ENCODE assay signal across 21 cellular contexts in the genomic region with DNA sequence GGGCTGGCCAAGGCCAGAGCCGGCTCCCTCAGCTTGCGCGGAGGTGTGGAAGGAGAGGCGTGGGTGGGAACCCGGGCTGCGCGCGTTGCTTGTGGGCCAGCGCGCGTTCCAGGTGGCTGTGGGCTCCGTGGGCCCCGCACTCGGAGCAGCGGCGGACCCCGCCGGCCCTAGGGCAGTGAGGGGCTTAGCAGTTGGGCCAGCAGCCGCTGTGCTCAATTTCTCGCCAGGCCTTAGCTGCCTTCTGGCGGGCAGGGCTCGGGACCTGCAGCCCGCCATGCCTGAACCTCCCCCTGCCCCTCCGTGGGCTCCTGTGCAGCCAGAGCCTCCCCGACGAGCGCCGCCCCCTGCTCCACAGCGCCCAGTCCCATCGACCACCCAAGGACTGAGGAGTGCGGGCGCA.
DNase-seq lines count a peak whose midpoint lies in the region; ATAC-seq, FAIRE-seq and TF ChIP-seq lines count a peak whose summit lies in the region.
"Had no signal": no experiment of that assay in that cellular context is flagged by ENCODE, and none has a peak within 500 bp of the region (broad histone marks: within the 10 kb centered on the region; RNA-seq: fewer than 3 reads in every experiment).

No MANE protein-coding gene starts in this region.

- peak overlapping the region in 1 of 2 experiments; percentile 83 for H3K14ac ChIP-seq in mesenchymal stem cell (ENCODE audit: low read length in 2 of 2)

- no TSS peak for BruUV-seq in HCT116 (replicated peaks; lab: Mats Ljungman, UMichigan)

- H3K4me3 ChIP-seq in HCT116 (replicated peaks in 1 of 2; ENCODE audit: low read depth in 1 of 2, low read length in 2 of 2) (no peak overlapping the region), mesenchymal stem cell (ENCODE audit: insufficient read depth in 1 of 2, low read depth in 1 of 2, low read length in 2 of 2) (peak overlapping the region in 1 of 2 experiments; percentile 23)
- H3K4me3 ChIP-seq: GM12878 had no signal

- intact Hi-C loops in HCT116 (cut with micrococcal nuclease) = no loop called here

- no peak overlapping the region for H3K9ac ChIP-seq in HCT116 (ENCODE audit: low read length)
- H3K9ac ChIP-seq in mesenchymal stem cell (ENCODE audit: low read length) = no peak overlapping the region

- peaks cover 20 to 29% of the 10 kb centered on the region in 2 experiments for H3K4me1 ChIP-seq in HCT116 (ENCODE audit: control insufficient read depth in 1 of 2, insufficient read depth in 2 of 2, low read length in 2 of 2)
- H3K4me1 ChIP-seq in mesenchymal stem cell (ENCODE audit: control insufficient read depth, insufficient read depth, low read depth, low read length) = peaks cover 15% of the 10 kb centered on the region

- H3K27me3 ChIP-seq in HCT116 (ENCODE audit: insufficient read depth, low read length) (no peaks in the 10 kb centered on the region), mesenchymal stem cell (ENCODE audit: control insufficient read depth in 1 of 2, insufficient read depth in 1 of 2, low read length in 2 of 2) (no peaks in the 10 kb centered on the region)
- H3K27me3 ChIP-seq: BE2C had no signal

- peak overlapping the region; percentile 24 for H2BK120ac ChIP-seq in mesenchymal stem cell (ENCODE audit: low read depth, low read length)

- H4K8ac ChIP-seq in mesenchymal stem cell (ENCODE audit: low read length) = no peak overlapping the region

- H3K9me2 ChIP-seq in HCT116 (ENCODE audit: insufficient read depth) = no peaks in the 10 kb centered on the region

- CTCF ChIA-PET in HCT116 (lab: Charles Lee) = interaction anchor here (2.6 kb wide), 1 partner anchor 14 kb away, joined by 9 read pairs; no protein-coding TSS in a partner anchor

- H3K18ac ChIP-seq in mesenchymal stem cell (ENCODE audit: low read depth in 1 of 2, low read length in 2 of 2) = peak overlapping the region in 1 of 2 experiments; percentile 78

- H3K27me3 Mint-ChIP-seq in T-helper 17 cell = no peaks in the 10 kb centered on the region
- H3K27me3 Mint-ChIP-seq: CD4-positive, CD25-positive, alpha-beta regulatory T cell; CD8-positive, alpha-beta memory T cell had no signal

- peak overlapping the region; percentile 49 to 51 for H2BK12ac ChIP-seq in mesenchymal stem cell (ENCODE audit: low read length in 2 of 2)

- H2BK5ac ChIP-seq in mesenchymal stem cell (ENCODE audit: low read depth, low read length, poor library complexity, severe bottlenecking) = no peak overlapping the region

- ATAC-seq in HCT116 (no peak), T-helper 17 cell (no peak)
- ATAC-seq: GM12878 had no signal

- peak overlapping the region; percentile 13 for H2BK15ac ChIP-seq in mesenchymal stem cell (ENCODE audit: low read depth, poor library complexity, severe bottlenecking)

- H3K4me1 Mint-ChIP-seq in T-helper 17 cell = peaks cover 9% of the 10 kb centered on the region

- POLR2A ChIA-PET in HCT116 (lab: Charles Lee) = interaction anchor here (1.6 kb wide), 1 partner anchor 10 kb away, joined by 3 read pairs; no protein-coding TSS in a partner anchor

- no peak overlapping the region for H3K23ac ChIP-seq in mesenchymal stem cell (ENCODE audit: low read length in 2 of 2)

- H3K79me2 ChIP-seq in HCT116 (ENCODE audit: insufficient read depth, low read length) = no peaks in the 10 kb centered on the region

- no peaks in the 10 kb centered on the region for H4K20me1 ChIP-seq in HCT116 (ENCODE audit: insufficient read depth)

- H3K4ac ChIP-seq in mesenchymal stem cell (ENCODE audit: low read depth in 1 of 2, low read length in 2 of 2) = peak overlapping the region; percentile 66 to 87

- H4K91ac ChIP-seq in mesenchymal stem cell (ENCODE audit: low read length) = peak overlapping the region; percentile 86

- peak overlapping the region; percentile 54; the same call in 1 of the 2 replicates for H3K27ac ChIP-seq in HCT116 (ENCODE audit: low read depth, low read length)
- H3K27ac ChIP-seq in mesenchymal stem cell (ENCODE audit: low read length, poor library complexity, severe bottlenecking) = no peak overlapping the region

- DNase-seq in HCT116 (ENCODE audit: low read depth, low spot score) = no peak
- no peak for DNase-seq in T-helper 17 cell
- no peak for DNase-seq in mesenchymal stem cell
- DNase-seq in NCI-H187 (lab: John Stamatoyannopoulos, UW) = no peak
- no peak for DNase-seq in amygdala (lab: John Stamatoyannopoulos, UW)
- no peak for DNase-seq in frontal cortex (ENCODE audit: low spot score in 2 of 2)
- DNase-seq: ACHN; BE2C; C1 segment of cervical spinal cord; CD4-positive, CD25-positive, alpha-beta regulatory T cell; CD8-positive, alpha-beta memory T cell; COR-L47; DMS 273 treated with DMSO at 0.1 percent for 48 hours; DMS53; DND-41; EL; HCEC 1CT had no signal

- TF ChIP-seq RAD21 in HCT116 (IDR thresholded peaks at IDR 0.05; ENCODE audit: low read depth) = no peak

- no peaks in the 10 kb centered on the region for H3K36me3 Mint-ChIP-seq in T-helper 17 cell (ENCODE audit: low read depth)

- no peak for FAIRE-seq in frontal cortex (lab: Jason Lieb, UNC)
- FAIRE-seq: A204.1, GM12878, GM19239, H54 had no signal

- TF ChIP-seq CTCF in HCT116 (IDR thresholded peaks at IDR 0.05 in 2 of 3, conservative IDR thresholded peaks at IDR 0.05 in 1 of 3; ENCODE audit: borderline replicate concordance in 1 of 3, insufficient read depth in 1 of 3, low read depth in 2 of 3, low read length in 2 of 3) = no peak

- H3K79me1 ChIP-seq in mesenchymal stem cell (replicated peaks; ENCODE audit: low read length, poor library complexity, severe bottlenecking) = peaks cover 10% of the 10 kb centered on the region

- WGBS in mesenchymal stem cell = 97% methylated on average over 32 of the region's 32 CpGs

- H3K9me3 ChIP-seq in HCT116 (ENCODE audit: control insufficient read depth in 1 of 2, insufficient read depth in 1 of 2, low read depth in 1 of 2, low read length in 2 of 2) (no peaks in the 10 kb centered on the region), T-helper 17 cell (ENCODE audit: control insufficient read depth, low read length, poor library complexity, severe bottlenecking) (no peaks in the 10 kb centered on the region), mesenchymal stem cell (ENCODE audit: control insufficient read depth, low read length) (no peaks in the 10 kb centered on the region)

- RAD21 ChIA-PET in HCT116 (lab: Charles Lee; ENCODE audit: low non-redundant PET in 1 of 2, low total read pairs in 2 of 2, uncharacterized antibody in 2 of 2, unreplicated experiment in 2 of 2) = no interaction called here

- H3K36me3 ChIP-seq in HCT116 (ENCODE audit: control insufficient read depth in 1 of 2, insufficient read depth in 2 of 2, low read length in 2 of 2) (no peaks in the 10 kb centered on the region), mesenchymal stem cell (ENCODE audit: control insufficient read depth in 1 of 2, insufficient read depth in 2 of 2, low read depth in 1 of 2, low read length in 2 of 2) (peaks cover 0 to 6% of the 10 kb centered on the region in 2 experiments)
- H3K36me3 ChIP-seq: BE2C had no signal

- no peak for TF ChIP-seq POLR2A in HCT116 (IDR thresholded peaks at IDR 0.05; ENCODE audit: borderline replicate concordance, extremely low read depth, insufficient read depth, insufficient read length)

- H3K27ac Mint-ChIP-seq in T-helper 17 cell = peak overlapping the region; percentile 37

- H3K4me3 Mint-ChIP-seq in T-helper 17 cell = no peak overlapping the region
- H3K4me3 Mint-ChIP-seq: CD4-positive, CD25-positive, alpha-beta regulatory T cell; CD8-positive, alpha-beta memory T cell had no signal

- no peak overlapping the region for H2AFZ ChIP-seq in HCT116 (ENCODE audit: low read depth, low read length, poor library complexity, severe bottlenecking)
- H2AFZ ChIP-seq in mesenchymal stem cell (ENCODE audit: low read depth, low read length) = no peak overlapping the region

- H3K4me2 ChIP-seq in HCT116 (ENCODE audit: low read length) (no peak overlapping the region), mesenchymal stem cell (ENCODE audit: low read length, poor library complexity, severe bottlenecking) (no peak overlapping the region)

- no peak overlapping the region for H2AK5ac ChIP-seq in mesenchymal stem cell (ENCODE audit: low read length, severe bottlenecking)

TF ChIP-seq in HCT116, 20 proteins besides CTCF, POLR2A, EP300 and RAD21:
- no peak for TF ChIP-seq JUND (IDR thresholded peaks at IDR 0.05)
- no peak for TF ChIP-seq EGR1 (IDR thresholded peaks at IDR 0.05; ENCODE audit: low read depth)
- no peak for TF ChIP-seq ZFX (IDR thresholded peaks at IDR 0.05)
- TF ChIP-seq EZH2phosphoT487 (IDR thresholded peaks at IDR 0.05; ENCODE audit: borderline replicate concordance) = no peak
- no peak for TF ChIP-seq CBX3 (IDR thresholded peaks at IDR 0.05; ENCODE audit: low read depth)
- no peak for TF ChIP-seq SIN3A (IDR thresholded peaks at IDR 0.05; ENCODE audit: low read depth)
- TF ChIP-seq, protein P1, sequence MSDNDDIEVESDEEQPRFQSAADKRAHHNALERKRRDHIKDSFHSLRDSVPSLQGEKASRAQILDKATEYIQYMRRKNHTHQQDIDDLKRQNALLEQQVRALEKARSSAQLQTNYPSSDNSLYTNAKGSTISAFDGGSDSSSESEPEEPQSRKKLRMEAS (IDR thresholded peaks at IDR 0.05) = no peak
- no peak for TF ChIP-seq POLR2AphosphoS5 (IDR thresholded peaks at IDR 0.05; ENCODE audit: low read depth, low read length)
- no peak for TF ChIP-seq TCF7L2 (IDR thresholded peaks at IDR 0.05; ENCODE audit: borderline replicate concordance, extremely low read depth, insufficient read depth, insufficient read length)
- no peak for TF ChIP-seq ZNF274 (IDR thresholded peaks at IDR 0.05; ENCODE audit: low read depth, low read length)
- TF ChIP-seq ELF1 (IDR thresholded peaks at IDR 0.05; ENCODE audit: borderline replicate concordance, low read depth) = no peak
